16 cellular contexts compared by ENCODE assay signal in genomic region chr20:58103961-58104360, GRCh38.
DNase-seq lines count a peak whose midpoint lies in the region; ATAC-seq, FAIRE-seq and TF ChIP-seq lines count a peak whose summit lies in the region.
"Had no signal": no experiment of that assay in that cellular context is flagged by ENCODE, and none has a peak within 500 bp of the region (broad histone marks: within the 10 kb centered on the region; RNA-seq: fewer than 3 reads in every experiment).

No MANE protein-coding gene starts in this region.

- peaks cover 5% of the 10 kb centered on the region for H3K4me1 Mint-ChIP-seq in osteocyte (ENCODE audit: unreplicated experiment)
- H3K4me1 Mint-ChIP-seq: B cell; CD4-positive, CD25-positive, alpha-beta regulatory T cell; CD8-positive, alpha-beta memory T cell had no signal

- TF ChIP-seq POLR2A in HepG2 (IDR thresholded peaks at IDR 0.05; ENCODE audit: insufficient read depth in 1 of 2, low read depth in 2 of 2, low read length in 2 of 2) (no peak), right lobe of liver (IDR thresholded peaks at IDR 0.05) (no peak), esophagus muscularis mucosa (IDR thresholded peaks at IDR 0.05; ENCODE audit: low read depth) (no peak)

- H3K9me3 ChIP-seq in HepG2 (ENCODE audit: low read length): no peaks in the 10 kb centered on the region
- no peaks in the 10 kb centered on the region for H3K9me3 ChIP-seq in right lobe of liver
- peaks cover 0 to 6% (median 0%) of the 10 kb centered on the region in 4 donors for H3K9me3 ChIP-seq in esophagus muscularis mucosa
- H3K9me3 ChIP-seq: HAP-1 had no signal

- H3K9me3 Mint-ChIP-seq in osteocyte (ENCODE audit: unreplicated experiment): no peaks in the 10 kb centered on the region
- peaks cover 0 to 12% of the 10 kb centered on the region in 2 donors for H3K9me3 Mint-ChIP-seq in activated naive CD4-positive, alpha-beta T cell treated with anti-CD3 and anti-CD28 coated beads, Interleukin-2, amount 50 U/mL, for 72 hours

- no peak overlapping the region for H3K27ac ChIP-seq in HepG2 (ENCODE audit: extremely low read length, insufficient read depth, low read length)
- no peak overlapping the region for H3K27ac ChIP-seq in right lobe of liver
- H3K27ac ChIP-seq in esophagus muscularis mucosa (replicated peaks in 1 of 4): no peak overlapping the region
- H3K27ac ChIP-seq: BLaER1 treated with 17β-estradiol and CSF1 and Interleukin-3, amounts not matched to agents 10 nM and 100 nM had no signal

- no peak for FAIRE-seq in HepG2 (lab: Jason Lieb, UNC)
- FAIRE-seq: GM12878 had no signal

- CTCF ChIA-PET in HepG2 (lab: Yijun Ruan, JAX; ENCODE audit: low intra/inter-chr PET ratio, low total read pairs): no interaction called here

- H3K27ac Mint-ChIP-seq in osteocyte (ENCODE audit: unreplicated experiment): no peak overlapping the region
- H3K27ac Mint-ChIP-seq in activated naive CD4-positive, alpha-beta T cell treated with anti-CD3 and anti-CD28 coated beads, Interleukin-2, amount 50 U/mL, for 72 hours: no peak overlapping the region
- H3K27ac Mint-ChIP-seq: B cell; CD4-positive, CD25-positive, alpha-beta regulatory T cell; CD8-positive, alpha-beta memory T cell had no signal

- TF ChIP-seq CTCF in HepG2 (CRISPR knock-in tag; IDR thresholded peaks at IDR 0.05) (no peak), right lobe of liver (IDR thresholded peaks at IDR 0.05) (no peak), esophagus muscularis mucosa (IDR thresholded peaks at IDR 0.05) (no peak), osteocyte (IDR thresholded peaks at IDR 0.05) (no peak)

- no peaks in the 10 kb centered on the region for H4K20me1 ChIP-seq in HepG2 (ENCODE audit: insufficient read depth, low read length)
- H4K20me1 ChIP-seq: BLaER1 treated with 17β-estradiol and CSF1 and Interleukin-3, amounts not matched to agents 10 nM and 100 nM had no signal

- H2AFZ ChIP-seq in HepG2 (ENCODE audit: low read length): no peak overlapping the region

- no peak for TF ChIP-seq EP300 in HepG2 (IDR thresholded peaks at IDR 0.05; ENCODE audit: low read depth in 2 of 2, low read length in 2 of 2)
- no peak for TF ChIP-seq EP300 in HepG2 (CRISPR knock-in tag; IDR thresholded peaks at IDR 0.05; ENCODE audit: borderline replicate concordance)
- TF ChIP-seq EP300 in esophagus muscularis mucosa (IDR thresholded peaks at IDR 0.05): no peak

- ATAC-seq in HepG2: no peak
- no peak for ATAC-seq in right lobe of liver
- ATAC-seq in activated naive CD4-positive, alpha-beta T cell treated with anti-CD3 and anti-CD28 coated beads, Interleukin-2, amount 50 U/mL, for 72 hours: no peak
- ATAC-seq: GM12878 had no signal

- intact Hi-C loops in HepG2 (cut with micrococcal nuclease; ENCODE audit: unreplicated experiment): no loop called here
- intact Hi-C loops in right lobe of liver (cut with DNase I): no loop called here
- intact Hi-C loops in esophagus muscularis mucosa (cut with DNase I): no loop called here

- POLR2A ChIA-PET in HepG2 (lab: Yijun Ruan, JAX): no interaction called here

- no peaks in the 10 kb centered on the region for H3K36me3 ChIP-seq in HepG2 (replicated peaks in 1 of 2; ENCODE audit: control insufficient read depth in 1 of 2, insufficient read depth in 2 of 2, low read length in 2 of 2)
- no peaks in the 10 kb centered on the region for H3K36me3 ChIP-seq in right lobe of liver
- no peaks in the 10 kb centered on the region for H3K36me3 ChIP-seq in esophagus muscularis mucosa
- H3K36me3 ChIP-seq: BLaER1 treated with 17β-estradiol and CSF1 and Interleukin-3, amounts not matched to agents 10 nM and 100 nM; HAP-1 had no signal

- no peak for TF ChIP-seq RAD21 in HepG2 (CRISPR knock-in tag; IDR thresholded peaks at IDR 0.05)

- whole genome bisulfite sequencing in HepG2 (ENCODE audit: low lambda C conversion rate): 8% methylated on average over 8 of the region's 8 CpGs
- 68% methylated on average over 4 of the region's 8 CpGs for WGBS in right lobe of liver (ENCODE audit: insufficient coverage, low coverage, low lambda C conversion rate, missing lambda C conversion rate)
- WGBS in esophagus muscularis mucosa: 93% methylated on average over 5 of the region's 8 CpGs

- H3K27me3 ChIP-seq in HepG2 (ENCODE audit: control insufficient read depth in 1 of 2, insufficient read depth in 2 of 2, low read length in 2 of 2) (peaks cover 2 to 47% of the 10 kb centered on the region in 2 experiments; a peak in 4 of 5 replicates), right lobe of liver (no peaks in the 10 kb centered on the region), esophagus muscularis mucosa (no peaks in the 10 kb centered on the region)
- H3K27me3 ChIP-seq: BLaER1 treated with 17β-estradiol and CSF1 and Interleukin-3, amounts not matched to agents 10 nM and 100 nM had no signal

- H3K36me3 Mint-ChIP-seq in osteocyte (ENCODE audit: unreplicated experiment): no peaks in the 10 kb centered on the region
- peaks cover 0 to 8% of the 10 kb centered on the region in 2 donors for H3K36me3 Mint-ChIP-seq in activated naive CD4-positive, alpha-beta T cell treated with anti-CD3 and anti-CD28 coated beads, Interleukin-2, amount 50 U/mL, for 72 hours
- H3K36me3 Mint-ChIP-seq: CD4-positive, CD25-positive, alpha-beta regulatory T cell had no signal

- H3K9ac ChIP-seq in HepG2 (ENCODE audit: insufficient read depth, low read depth, low read length): no peak overlapping the region
- H3K9ac ChIP-seq: BLaER1 treated with 17β-estradiol and CSF1 and Interleukin-3, amounts not matched to agents 10 nM and 100 nM had no signal

- no peaks in the 10 kb centered on the region for H3K4me1 ChIP-seq in HepG2 (ENCODE audit: insufficient read depth, low read length)
- H3K4me1 ChIP-seq in right lobe of liver: no peaks in the 10 kb centered on the region
- peaks cover 0 to 11% (median 9%) of the 10 kb centered on the region in 4 donors for H3K4me1 ChIP-seq in esophagus muscularis mucosa
- H3K4me1 ChIP-seq: HAP-1 had no signal

- no TSS peak for BruUV-seq in HepG2 (replicated peaks; lab: Mats Ljungman, UMichigan)

- DNase-seq in HepG2 (ENCODE audit: low spot score) (no peak), right lobe of liver (no peak), esophagus muscularis mucosa (ENCODE audit: extremely low spot score) (peak; percentile 70), osteocyte (ENCODE audit: extremely low spot score, unreplicated experiment) (peak; percentile 34), NCI-H345 (lab: John Stamatoyannopoulos, UW) (no peak)
- DNase-seq in activated naive CD4-positive, alpha-beta T cell treated with anti-CD3 and anti-CD28 coated beads, Interleukin-2, amount 50 U/mL, for 72 hours (ENCODE audit: low spot score in 2 of 2): no peak
- DNase-seq: CD4-positive, CD25-positive, alpha-beta regulatory T cell; CD8-positive, alpha-beta memory T cell; DMS 273 treated with DMSO at 0.1 percent for 48 hours; DMS53; DND-41; EL had no signal

- peaks cover 4% of the 10 kb centered on the region for H3K27me3 Mint-ChIP-seq in osteocyte (ENCODE audit: unreplicated experiment)

- H3K4me3 ChIP-seq in HepG2 (replicated peaks in 1 of 3; ENCODE audit: insufficient read depth in 1 of 3, low read depth in 2 of 3, low read length in 3 of 3): no peak overlapping the region
- no peak overlapping the region for H3K4me3 ChIP-seq in right lobe of liver
- no peak overlapping the region for H3K4me3 ChIP-seq in esophagus muscularis mucosa
- H3K4me3 ChIP-seq: BLaER1 treated with 17β-estradiol and CSF1 and Interleukin-3, amounts not matched to agents 10 nM and 100 nM; GM12878; HAP-1 had no signal

- in situ Hi-C loops in HepG2 (cut with HindIII; ENCODE audit: extremely low pct_ligation_motif_present, low pct_unique_long_range_greater_than_20kb): no loop called here

- H3K4me2 ChIP-seq in HepG2 (ENCODE audit: low read depth, low read length): no peak overlapping the region
- H3K4me2 ChIP-seq: BLaER1 treated with 17β-estradiol and CSF1 and Interleukin-3, amounts not matched to agents 10 nM and 100 nM had no signal

- no peak overlapping the region for H3K4me3 Mint-ChIP-seq in osteocyte (ENCODE audit: unreplicated experiment)
- H3K4me3 Mint-ChIP-seq: B cell; CD4-positive, CD25-positive, alpha-beta regulatory T cell; CD8-positive, alpha-beta memory T cell had no signal

- H3K79me2 ChIP-seq in HepG2 (ENCODE audit: insufficient read depth, low read length): no peaks in the 10 kb centered on the region

TF ChIP-seq in HepG2, 621 proteins besides CTCF, POLR2A, EP300 and RAD21:
- TF ChIP-seq MNT (IDR thresholded peaks at IDR 0.05) (peak; percentile 41; the same call in 1 of the 2 replicates), ZNF773 (CRISPR knock-in tag; IDR thresholded peaks at IDR 0.05; ENCODE audit: borderline replicate concordance) (no peak), ZNF589 (CRISPR knock-in tag; conservative IDR thresholded peaks at IDR 0.05) (no peak)

Comparison
In these comparisons a context has a peak if more than half of its experiments do, and no peak if none do; other contexts are left out.
1. DNase-seq: peak in esophagus muscularis mucosa (single experiment) and osteocyte (single experiment); none in HepG2 (single experiment), right lobe of liver (0 of 3), activated naive CD4-positive, alpha-beta T cell treated with anti-CD3 and anti-CD28 coated beads, Interleukin-2, amount 50 U/mL, for 72 hours (0 of 2) and NCI-H345 (single experiment).